In genomic region chr5:82334856-82335255, GRCh38 we compare ENCODE assay signal across 11 cellular contexts. TPM values are rescaled to one million over a fixed set of nuclear protein-coding genes. Genes with fewer than 3 reads are reported as not detected.
DNase-seq lines count a peak whose midpoint lies in the region; ATAC-seq and TF ChIP-seq lines count a peak whose summit lies in the region.
"Had no signal": no experiment of that assay in that cellular context is flagged by ENCODE, and none has a peak within 500 bp of the region (broad histone marks: within the 10 kb centered on the region; RNA-seq: fewer than 3 reads in every experiment).

No MANE protein-coding gene starts in this region.

- H3K9me3 ChIP-seq in psoas muscle, result no peaks in the 10 kb centered on the region

- H3K27ac ChIP-seq in psoas muscle, result peak overlapping the region; percentile 92
- H3K27ac ChIP-seq: neural progenitor cell had no signal

- peak; percentile 91 for ATAC-seq in SK-N-SH treated with all-trans-retinoic acid at 6 μM for 48 hours
- peak; percentile 87 to 93 (median 90) for ATAC-seq in psoas muscle
- ATAC-seq in GM19463 (IDR thresholded peaks at IDR 0.05; ENCODE audit: unreplicated experiment), result no peak
- ATAC-seq in GM19467 (IDR thresholded peaks at IDR 0.05; ENCODE audit: unreplicated experiment), result no peak
- ATAC-seq in activated CD4-positive, CD25-positive, alpha-beta regulatory T cell treated with anti-CD3 and anti-CD28 coated beads, Interleukin-2, amount 50 U/mL, for 24 hours, result no peak

- TF ChIP-seq CTCF in AG10803 (conservative IDR thresholded peaks at IDR 0.05; ENCODE audit: low read length) (no peak), fibroblast of the aortic adventitia (IDR thresholded peaks at IDR 0.05; ENCODE audit: insufficient read depth, low read length) (no peak), psoas muscle (IDR thresholded peaks at IDR 0.05) (no peak)

- intact Hi-C loops in psoas muscle (cut with DNase I), result no loop called here

- WGBS in psoas muscle, 3 donors, result 34 to 39% (median 34%) methylated on average over 4 of the region's 4 CpGs

- no peaks in the 10 kb centered on the region for H3K27me3 ChIP-seq in psoas muscle (ENCODE audit: insufficient read depth in 3 of 3, low read length in 2 of 3)
- H3K27me3 ChIP-seq: neural progenitor cell had no signal

- H3K36me3 ChIP-seq in psoas muscle (ENCODE audit: insufficient read depth in 1 of 2, low read depth in 1 of 2), result no peaks in the 10 kb centered on the region
- H3K36me3 ChIP-seq: neural progenitor cell had no signal

- DNase-seq in AG10803 (ENCODE audit: low read depth) (peak; percentile 98), fibroblast of the aortic adventitia (ENCODE audit: low read depth) (peak; percentile 97), psoas muscle (no peak), NCI-H526 treated with DMSO at 0.1 percent for 48 hours (lab: John Stamatoyannopoulos, UW) (no peak)
- DNase-seq: CD4-positive, alpha-beta T cell; central memory CD4-positive, alpha-beta T cell had no signal

- no peak overlapping the region for H3K4me3 ChIP-seq in AG10803 (ENCODE audit: low read length)
- no peak overlapping the region for H3K4me3 ChIP-seq in fibroblast of the aortic adventitia (ENCODE audit: low read depth, low read length)
- H3K4me3 ChIP-seq in psoas muscle, result peak overlapping the region; percentile 5
- H3K4me3 ChIP-seq: neural progenitor cell had no signal

- peaks cover 36% of the 10 kb centered on the region for H3K4me1 ChIP-seq in psoas muscle

TF ChIP-seq in SK-N-SH treated with all-trans-retinoic acid at 6 μM for 48 hours, 23 proteins besides CTCF, POLR2A, EP300 and RAD21:
- no peak for TF ChIP-seq ZNF565 (CRISPR knock-in tag; conservative IDR thresholded peaks at IDR 0.05; ENCODE audit: low read depth)
- no peak for TF ChIP-seq CSDC2 (CRISPR knock-in tag; IDR thresholded peaks at IDR 0.05)
- no peak for TF ChIP-seq OSR1 (CRISPR knock-in tag; IDR thresholded peaks at IDR 0.05)
- no peak for TF ChIP-seq ZNF70 (CRISPR knock-in tag; IDR thresholded peaks at IDR 0.05)
- TF ChIP-seq ZFP3 (CRISPR knock-in tag; IDR thresholded peaks at IDR 0.05), result no peak
- peak; percentile 28; the same call in 1 of the 2 replicates for TF ChIP-seq POU6F1 (CRISPR knock-in tag; IDR thresholded peaks at IDR 0.05; ENCODE audit: borderline replicate concordance, low read depth)
- TF ChIP-seq ZC3H10 (CRISPR knock-in tag; IDR thresholded peaks at IDR 0.05), result no peak
- TF ChIP-seq ZFP30 (CRISPR knock-in tag; IDR thresholded peaks at IDR 0.05), result no peak
- TF ChIP-seq TOX (CRISPR knock-in tag; IDR thresholded peaks at IDR 0.05; ENCODE audit: borderline replicate concordance), result no peak; the same call in 1 of the 2 replicates

RNA-seq across cellular contexts. Expression of gene RPS23, which starts 56.7 kb away (rescaled TPM):
- total RNA-seq in fibroblast of the aortic adventitia (ENCODE audit: low replicate concordance) (3,292 and 4,809 TPM in 2 replicates), psoas muscle (1,000 to 10,000 TPM; 1,381 to 2,201 (median 1,702) TPM)
- polyA plus RNA-seq in psoas muscle, result 1,000 to 10,000 TPM; 2,954 to 4,268 (median 4,053) TPM

Comparison
In these comparisons a context has a peak if more than half of its experiments do, and no peak if none do; other contexts are left out.
1. DNase-seq: peak in AG10803 (single experiment) and fibroblast of the aortic adventitia (single experiment); none in psoas muscle (0 of 2) and NCI-H526 treated with DMSO at 0.1 percent for 48 hours (single experiment).
2. ATAC-seq: peak in SK-N-SH treated with all-trans-retinoic acid at 6 μM for 48 hours (single experiment) and psoas muscle (4 of 4); none in GM19463 (single experiment), GM19467 (single experiment) and activated CD4-positive, CD25-positive, alpha-beta regulatory T cell treated with anti-CD3 and anti-CD28 coated beads, Interleukin-2, amount 50 U/mL, for 24 hours (0 of 2).